11 cellular contexts compared by ENCODE assay signal in genomic region chr6:124888581-124889371, GRCh38.
A peak's percentile ranks its signal among the peaks of the same experiment; 100 is the strongest.
DNase-seq lines count a peak whose midpoint lies in the region; ATAC-seq, FAIRE-seq and TF ChIP-seq lines count a peak whose summit lies in the region.
"Had no signal": no experiment of that assay in that cellular context is flagged by ENCODE, and none has a peak within 500 bp of the region (broad histone marks: within the 10 kb centered on the region; RNA-seq: fewer than 3 reads in every experiment).

No MANE protein-coding gene starts in this region.

- no peak overlapping the region for H2AK5ac ChIP-seq in neuronal stem cell (ENCODE audit: low read depth, low read length)

- no peak overlapping the region for H2BK12ac ChIP-seq in neuronal stem cell (ENCODE audit: low read length)

- H3K23ac ChIP-seq in neuronal stem cell (ENCODE audit: low read depth, low read length, poor library complexity): no peak overlapping the region

- H3K9me3 Mint-ChIP-seq in T-helper 1 cell treated with Interleukin-12 subunit alpha and Interleukin-12 subunit beta and Interleukin-4 antibody, amounts not matched to agents 30 μg/mL and 1 μg/mL, for 36 hours: no peaks in the 10 kb centered on the region
- peaks cover 2% of the 10 kb centered on the region for H3K9me3 Mint-ChIP-seq in astrocyte (ENCODE audit: unreplicated experiment)

- no peak for FAIRE-seq in astrocyte (lab: Jason Lieb, UNC)

- peak overlapping the region; percentile 24 for H3K4me3 ChIP-seq in astrocyte (ENCODE audit: insufficient read depth, low read depth, low read length)
- H3K4me3 ChIP-seq in Karpas-422 (ENCODE audit: low read length): no peak overlapping the region
- no peak overlapping the region for H3K4me3 ChIP-seq in neuronal stem cell (ENCODE audit: low read length in 2 of 2)
- H3K4me3 ChIP-seq: left lung had no signal

- no peak overlapping the region for H2BK15ac ChIP-seq in neuronal stem cell (ENCODE audit: low read length)

- no peak overlapping the region for H2BK5ac ChIP-seq in neuronal stem cell (ENCODE audit: low read length)

- H3K27me3 ChIP-seq in astrocyte (ENCODE audit: insufficient read depth, low read length) (no peaks in the 10 kb centered on the region), Karpas-422 (ENCODE audit: low read length) (no peaks in the 10 kb centered on the region), neuronal stem cell (ENCODE audit: control insufficient read depth in 3 of 3, insufficient read depth in 3 of 3, low read depth in 1 of 3, low read length in 3 of 3) (no peaks in the 10 kb centered on the region)
- H3K27me3 ChIP-seq: left lung had no signal

- H3K4me3 Mint-ChIP-seq in T-helper 1 cell treated with Interleukin-12 subunit alpha and Interleukin-12 subunit beta and Interleukin-4 antibody, amounts not matched to agents 30 μg/mL and 1 μg/mL, for 36 hours: peak overlapping the region; percentile 38
- H3K4me3 Mint-ChIP-seq in astrocyte (ENCODE audit: unreplicated experiment): peak overlapping the region; percentile 6

- H4K91ac ChIP-seq in neuronal stem cell (ENCODE audit: low read depth, low read length, poor library complexity): no peak overlapping the region

- H3K79me1 ChIP-seq in neuronal stem cell (ENCODE audit: low read depth, low read length): no peaks in the 10 kb centered on the region

- ATAC-seq in HG03139 (IDR thresholded peaks at IDR 0.05; ENCODE audit: unreplicated experiment): peak; percentile 55
- ATAC-seq in HG03045 (IDR thresholded peaks at IDR 0.05; ENCODE audit: unreplicated experiment): no peak
- ATAC-seq: left lung had no signal

- H3K14ac ChIP-seq in neuronal stem cell (ENCODE audit: low read length): no peak overlapping the region

- DNase-seq in T-helper 1 cell: no peak
- DNase-seq in astrocyte (ENCODE audit: low read depth): no peak
- peak; percentile 59 for DNase-seq in renal cortical epithelial cell (ENCODE audit: low read depth)
- no peak for DNase-seq in Karpas-422
- DNase-seq in neuronal stem cell (ENCODE audit: low spot score): no peak
- DNase-seq: left lung, NCI-H524 treated with DMSO at 0.1 percent for 48 hours had no signal

- no peak overlapping the region for H3K18ac ChIP-seq in neuronal stem cell (ENCODE audit: low read length)

- H3K27ac Mint-ChIP-seq in T-helper 1 cell treated with Interleukin-12 subunit alpha and Interleukin-12 subunit beta and Interleukin-4 antibody, amounts not matched to agents 30 μg/mL and 1 μg/mL, for 36 hours: no peak overlapping the region
- peak overlapping the region; percentile 41 for H3K27ac Mint-ChIP-seq in astrocyte (ENCODE audit: unreplicated experiment)

- peak overlapping the region; percentile 55 for H3K9ac ChIP-seq in astrocyte (ENCODE audit: low read length)
- H3K9ac ChIP-seq in Karpas-422 (ENCODE audit: low read length): no peak overlapping the region
- H3K9ac ChIP-seq in neuronal stem cell (ENCODE audit: low read depth, low read length, poor library complexity): no peak overlapping the region

- no peak overlapping the region for H4K8ac ChIP-seq in neuronal stem cell (ENCODE audit: low read depth, low read length)

- H2BK120ac ChIP-seq in neuronal stem cell (ENCODE audit: low read depth, low read length): no peak overlapping the region

- H3K79me2 ChIP-seq in astrocyte (ENCODE audit: insufficient read depth, low read length): no peaks in the 10 kb centered on the region
- H3K79me2 ChIP-seq in Karpas-422 (ENCODE audit: low read length): no peaks in the 10 kb centered on the region

- no peak for TF ChIP-seq CTCF in astrocyte (IDR thresholded peaks at IDR 0.05; ENCODE audit: insufficient read depth, low read depth, low read length)

- H3K4me2 ChIP-seq in astrocyte (ENCODE audit: low read length) (peak overlapping the region; percentile 83), Karpas-422 (ENCODE audit: low read depth, low read length, poor library complexity, severe bottlenecking) (no peak overlapping the region), neuronal stem cell (ENCODE audit: insufficient read depth, low read length, poor library complexity, severe bottlenecking) (no peak overlapping the region)

- no peaks in the 10 kb centered on the region for H4K20me1 ChIP-seq in astrocyte (ENCODE audit: insufficient read depth, low read length)
- H4K20me1 ChIP-seq in Karpas-422 (ENCODE audit: insufficient read depth, low read depth, low read length): no peaks in the 10 kb centered on the region

- no peak overlapping the region for H3K4ac ChIP-seq in neuronal stem cell (ENCODE audit: low read length)

- WGBS in neuronal stem cell (ENCODE audit: extremely low coverage in 2 of 2, insufficient read length in 2 of 2, insufficient replicate concordance in 1 of 2), 2 donors: no CpG with 5 or more reads among the region's 5 CpGs

- H3K36me3 ChIP-seq in astrocyte (ENCODE audit: insufficient read depth, low read length) (no peaks in the 10 kb centered on the region), Karpas-422 (ENCODE audit: insufficient read depth, low read length) (no peaks in the 10 kb centered on the region), neuronal stem cell (replicated peaks in 1 of 2; ENCODE audit: control insufficient read depth in 2 of 2, insufficient read depth in 2 of 2, low read length in 2 of 2) (no peaks in the 10 kb centered on the region)
- H3K36me3 ChIP-seq: left lung had no signal

- H3K4me1 Mint-ChIP-seq in T-helper 1 cell treated with Interleukin-12 subunit alpha and Interleukin-12 subunit beta and Interleukin-4 antibody, amounts not matched to agents 30 μg/mL and 1 μg/mL, for 36 hours (ENCODE audit: low read depth): peaks cover 9% of the 10 kb centered on the region
- peaks cover 21% of the 10 kb centered on the region for H3K4me1 Mint-ChIP-seq in astrocyte (ENCODE audit: low read depth, unreplicated experiment)

- H3K9me3 ChIP-seq in astrocyte (ENCODE audit: insufficient read depth, low read depth, low read length) (no peaks in the 10 kb centered on the region), Karpas-422 (ENCODE audit: low read length) (no peaks in the 10 kb centered on the region), neuronal stem cell (replicated peaks in 1 of 2; ENCODE audit: control insufficient read depth in 2 of 2, insufficient read depth in 1 of 2, low read depth in 1 of 2, low read length in 2 of 2) (no peaks in the 10 kb centered on the region)
- H3K9me3 ChIP-seq: left lung had no signal

- H3K4me1 ChIP-seq in astrocyte (ENCODE audit: insufficient read depth, low read length) (no peaks in the 10 kb centered on the region), Karpas-422 (ENCODE audit: low read length) (no peaks in the 10 kb centered on the region), neuronal stem cell (ENCODE audit: control insufficient read depth in 2 of 2, insufficient read depth in 1 of 2, low read depth in 1 of 2, low read length in 2 of 2) (no peaks in the 10 kb centered on the region)
- H3K4me1 ChIP-seq: left lung had no signal

- H3K36me3 Mint-ChIP-seq in T-helper 1 cell treated with Interleukin-12 subunit alpha and Interleukin-12 subunit beta and Interleukin-4 antibody, amounts not matched to agents 30 μg/mL and 1 μg/mL, for 36 hours (ENCODE audit: low read depth): no peaks in the 10 kb centered on the region
- H3K36me3 Mint-ChIP-seq in astrocyte (ENCODE audit: low read depth, unreplicated experiment): no peaks in the 10 kb centered on the region

- H2AFZ ChIP-seq in astrocyte (ENCODE audit: low read depth, low read length) (peak overlapping the region; percentile 39), Karpas-422 (ENCODE audit: low read length) (no peak overlapping the region), neuronal stem cell (ENCODE audit: low read length) (no peak overlapping the region)

- H3K27ac ChIP-seq in astrocyte (ENCODE audit: low read depth, low read length) (no peak overlapping the region), Karpas-422 (ENCODE audit: low read length) (no peak overlapping the region), neuronal stem cell (replicated peaks; ENCODE audit: low read length) (no peak overlapping the region)
- H3K27ac ChIP-seq: HL-60, left lung had no signal

- no peaks in the 10 kb centered on the region for H3K27me3 Mint-ChIP-seq in T-helper 1 cell treated with Interleukin-12 subunit alpha and Interleukin-12 subunit beta and Interleukin-4 antibody, amounts not matched to agents 30 μg/mL and 1 μg/mL, for 36 hours (ENCODE audit: low read depth)
- no peaks in the 10 kb centered on the region for H3K27me3 Mint-ChIP-seq in astrocyte (ENCODE audit: low read depth, unreplicated experiment)

- no peaks in the 10 kb centered on the region for H3K9me2 ChIP-seq in Karpas-422 (replicated peaks; ENCODE audit: insufficient read depth, low read length)
